Comparison of ENCODE assay signal across 2 cellular contexts in the genomic region with DNA sequence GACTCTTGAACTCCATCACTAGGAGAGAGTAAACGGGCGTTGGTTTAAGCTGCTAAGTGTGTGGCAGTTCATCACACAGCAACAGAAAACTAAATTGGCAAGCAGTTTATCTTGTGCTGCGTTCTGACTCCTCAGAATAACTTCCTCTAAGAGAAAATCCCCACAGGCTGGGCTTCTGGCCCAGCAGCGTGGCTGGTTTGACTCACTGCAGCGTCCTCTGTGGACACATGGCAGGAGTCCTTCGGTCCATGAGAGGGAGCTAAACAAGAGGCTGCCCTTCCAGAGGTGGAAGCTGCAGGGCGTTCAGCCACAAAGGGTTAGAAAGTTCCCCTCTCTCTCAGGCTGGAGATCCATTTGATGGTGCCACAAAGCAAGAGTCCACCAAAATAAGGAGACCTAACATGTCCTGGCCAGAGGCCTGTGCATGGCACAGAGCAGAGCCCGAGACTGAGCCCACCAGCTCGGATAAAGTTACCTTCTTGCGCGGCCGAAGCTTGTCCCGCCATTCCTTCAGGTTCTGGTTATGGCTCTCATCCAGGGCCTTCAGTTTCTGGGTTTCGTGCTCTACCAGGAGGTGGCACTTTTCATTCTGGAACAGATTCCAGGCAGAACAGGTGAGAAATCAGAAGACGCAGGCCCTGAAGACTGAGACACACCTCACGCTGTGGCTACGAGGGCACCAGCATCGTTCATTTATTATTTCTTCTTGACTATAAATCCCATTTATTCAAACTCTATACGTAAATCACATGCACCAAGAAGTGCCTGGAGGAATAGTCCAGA.
TF ChIP-seq lines count a peak whose summit lies in the region.

No MANE protein-coding gene starts in this region.

TF ChIP-seq in GM23338, 12 proteins besides CTCF, POLR2A, EP300 and RAD21 (continues in another document):
- TF ChIP-seq EZH2 (IDR thresholded peaks at IDR 0.05; ENCODE audit: low read depth, unreplicated experiment) = no peak
- no peak for TF ChIP-seq EZH2phosphoT487 (IDR thresholded peaks at IDR 0.05; ENCODE audit: unreplicated experiment)
- no peak for TF ChIP-seq STAT1 (IDR thresholded peaks at IDR 0.05; ENCODE audit: unreplicated experiment)
- TF ChIP-seq JUNB (IDR thresholded peaks at IDR 0.05; ENCODE audit: unreplicated experiment) = no peak
- TF ChIP-seq ZNF331 (CRISPR knock-in tag; IDR thresholded peaks at IDR 0.05; ENCODE audit: low read depth) = no peak
- no peak for TF ChIP-seq ZNF114 (CRISPR knock-in tag; IDR thresholded peaks at IDR 0.05)
- TF ChIP-seq, protein P1, sequence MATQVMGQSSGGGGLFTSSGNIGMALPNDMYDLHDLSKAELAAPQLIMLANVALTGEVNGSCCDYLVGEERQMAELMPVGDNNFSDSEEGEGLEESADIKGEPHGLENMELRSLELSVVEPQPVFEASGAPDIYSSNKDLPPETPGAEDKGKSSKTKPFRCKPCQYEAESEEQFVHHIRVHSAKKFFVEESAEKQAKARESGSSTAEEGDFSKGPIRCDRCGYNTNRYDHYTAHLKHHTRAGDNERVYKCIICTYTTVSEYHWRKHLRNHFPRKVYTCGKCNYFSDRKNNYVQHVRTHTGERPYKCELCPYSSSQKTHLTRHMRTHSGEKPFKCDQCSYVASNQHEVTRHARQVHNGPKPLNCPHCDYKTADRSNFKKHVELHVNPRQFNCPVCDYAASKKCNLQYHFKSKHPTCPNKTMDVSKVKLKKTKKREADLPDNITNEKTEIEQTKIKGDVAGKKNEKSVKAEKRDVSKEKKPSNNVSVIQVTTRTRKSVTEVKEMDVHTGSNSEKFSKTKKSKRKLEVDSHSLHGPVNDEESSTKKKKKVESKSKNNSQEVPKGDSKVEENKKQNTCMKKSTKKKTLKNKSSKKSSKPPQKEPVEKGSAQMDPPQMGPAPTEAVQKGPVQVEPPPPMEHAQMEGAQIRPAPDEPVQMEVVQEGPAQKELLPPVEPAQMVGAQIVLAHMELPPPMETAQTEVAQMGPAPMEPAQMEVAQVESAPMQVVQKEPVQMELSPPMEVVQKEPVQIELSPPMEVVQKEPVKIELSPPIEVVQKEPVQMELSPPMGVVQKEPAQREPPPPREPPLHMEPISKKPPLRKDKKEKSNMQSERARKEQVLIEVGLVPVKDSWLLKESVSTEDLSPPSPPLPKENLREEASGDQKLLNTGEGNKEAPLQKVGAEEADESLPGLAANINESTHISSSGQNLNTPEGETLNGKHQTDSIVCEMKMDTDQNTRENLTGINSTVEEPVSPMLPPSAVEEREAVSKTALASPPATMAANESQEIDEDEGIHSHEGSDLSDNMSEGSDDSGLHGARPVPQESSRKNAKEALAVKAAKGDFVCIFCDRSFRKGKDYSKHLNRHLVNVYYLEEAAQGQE (IDR thresholded peaks at IDR 0.05; ENCODE audit: unreplicated experiment) = no peak
- no peak for TF ChIP-seq CREB1 (CRISPR knock-in tag; IDR thresholded peaks at IDR 0.05; ENCODE audit: low read depth)
- no peak for TF ChIP-seq POLR2AphosphoS5 (IDR thresholded peaks at IDR 0.05; ENCODE audit: low read depth)
- TF ChIP-seq, protein P2, sequence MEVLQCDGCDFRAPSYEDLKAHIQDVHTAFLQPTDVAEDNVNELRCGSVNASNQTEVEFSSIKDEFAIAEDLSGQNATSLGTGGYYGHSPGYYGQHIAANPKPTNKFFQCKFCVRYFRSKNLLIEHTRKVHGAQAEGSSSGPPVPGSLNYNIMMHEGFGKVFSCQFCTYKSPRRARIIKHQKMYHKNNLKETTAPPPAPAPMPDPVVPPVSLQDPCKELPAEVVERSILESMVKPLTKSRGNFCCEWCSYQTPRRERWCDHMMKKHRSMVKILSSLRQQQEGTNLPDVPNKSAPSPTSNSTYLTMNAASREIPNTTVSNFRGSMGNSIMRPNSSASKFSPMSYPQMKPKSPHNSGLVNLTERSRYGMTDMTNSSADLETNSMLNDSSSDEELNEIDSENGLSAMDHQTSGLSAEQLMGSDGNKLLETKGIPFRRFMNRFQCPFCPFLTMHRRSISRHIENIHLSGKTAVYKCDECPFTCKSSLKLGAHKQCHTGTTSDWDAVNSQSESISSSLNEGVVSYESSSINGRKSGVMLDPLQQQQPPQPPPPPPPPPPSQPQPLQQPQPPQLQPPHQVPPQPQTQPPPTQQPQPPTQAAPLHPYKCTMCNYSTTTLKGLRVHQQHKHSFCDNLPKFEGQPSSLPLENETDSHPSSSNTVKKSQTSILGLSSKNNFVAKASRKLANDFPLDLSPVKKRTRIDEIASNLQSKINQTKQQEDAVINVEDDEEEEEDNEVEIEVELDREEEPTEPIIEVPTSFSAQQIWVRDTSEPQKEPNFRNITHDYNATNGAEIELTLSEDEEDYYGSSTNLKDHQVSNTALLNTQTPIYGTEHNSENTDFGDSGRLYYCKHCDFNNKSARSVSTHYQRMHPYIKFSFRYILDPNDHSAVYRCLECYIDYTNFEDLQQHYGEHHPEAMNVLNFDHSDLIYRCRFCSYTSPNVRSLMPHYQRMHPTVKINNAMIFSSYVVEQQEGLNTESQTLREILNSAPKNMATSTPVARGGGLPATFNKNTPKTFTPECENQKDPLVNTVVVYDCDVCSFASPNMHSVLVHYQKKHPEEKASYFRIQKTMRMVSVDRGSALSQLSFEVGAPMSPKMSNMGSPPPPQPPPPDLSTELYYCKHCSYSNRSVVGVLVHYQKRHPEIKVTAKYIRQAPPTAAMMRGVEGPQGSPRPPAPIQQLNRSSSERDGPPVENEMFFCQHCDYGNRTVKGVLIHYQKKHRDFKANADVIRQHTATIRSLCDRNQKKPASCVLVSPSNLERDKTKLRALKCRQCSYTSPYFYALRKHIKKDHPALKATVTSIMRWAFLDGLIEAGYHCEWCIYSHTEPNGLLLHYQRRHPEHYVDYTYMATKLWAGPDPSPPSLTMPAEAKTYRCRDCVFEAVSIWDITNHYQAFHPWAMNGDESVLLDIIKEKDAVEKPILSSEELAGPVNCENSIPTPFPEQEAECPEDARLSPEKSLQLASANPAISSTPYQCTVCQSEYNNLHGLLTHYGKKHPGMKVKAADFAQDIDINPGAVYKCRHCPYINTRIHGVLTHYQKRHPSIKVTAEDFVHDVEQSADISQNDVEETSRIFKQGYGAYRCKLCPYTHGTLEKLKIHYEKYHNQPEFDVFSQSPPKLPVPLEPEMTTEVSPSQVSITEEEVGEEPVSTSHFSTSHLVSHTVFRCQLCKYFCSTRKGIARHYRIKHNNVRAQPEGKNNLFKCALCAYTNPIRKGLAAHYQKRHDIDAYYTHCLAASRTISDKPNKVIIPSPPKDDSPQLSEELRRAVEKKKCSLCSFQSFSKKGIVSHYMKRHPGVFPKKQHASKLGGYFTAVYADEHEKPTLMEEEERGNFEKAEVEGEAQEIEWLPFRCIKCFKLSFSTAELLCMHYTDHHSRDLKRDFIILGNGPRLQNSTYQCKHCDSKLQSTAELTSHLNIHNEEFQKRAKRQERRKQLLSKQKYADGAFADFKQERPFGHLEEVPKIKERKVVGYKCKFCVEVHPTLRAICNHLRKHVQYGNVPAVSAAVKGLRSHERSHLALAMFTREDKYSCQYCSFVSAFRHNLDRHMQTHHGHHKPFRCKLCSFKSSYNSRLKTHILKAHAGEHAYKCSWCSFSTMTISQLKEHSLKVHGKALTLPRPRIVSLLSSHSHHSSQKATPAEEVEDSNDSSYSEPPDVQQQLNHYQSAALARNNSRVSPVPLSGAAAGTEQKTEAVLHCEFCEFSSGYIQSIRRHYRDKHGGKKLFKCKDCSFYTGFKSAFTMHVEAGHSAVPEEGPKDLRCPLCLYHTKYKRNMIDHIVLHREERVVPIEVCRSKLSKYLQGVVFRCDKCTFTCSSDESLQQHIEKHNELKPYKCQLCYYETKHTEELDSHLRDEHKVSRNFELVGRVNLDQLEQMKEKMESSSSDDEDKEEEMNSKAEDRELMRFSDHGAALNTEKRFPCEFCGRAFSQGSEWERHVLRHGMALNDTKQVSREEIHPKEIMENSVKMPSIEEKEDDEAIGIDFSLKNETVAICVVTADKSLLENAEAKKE (CRISPR knock-in tag; IDR thresholded peaks at IDR 0.05) = no peak

TF ChIP-seq in K562, 482 proteins besides CTCF, POLR2A, EP300 and RAD21 (continues in another document):
- TF ChIP-seq ZNF282 (CRISPR knock-in tag; IDR thresholded peaks at IDR 0.05) = no peak
- no peak for TF ChIP-seq POLR2AphosphoS2 (IDR thresholded peaks at IDR 0.05; ENCODE audit: low read length)
- TF ChIP-seq, protein P3, sequence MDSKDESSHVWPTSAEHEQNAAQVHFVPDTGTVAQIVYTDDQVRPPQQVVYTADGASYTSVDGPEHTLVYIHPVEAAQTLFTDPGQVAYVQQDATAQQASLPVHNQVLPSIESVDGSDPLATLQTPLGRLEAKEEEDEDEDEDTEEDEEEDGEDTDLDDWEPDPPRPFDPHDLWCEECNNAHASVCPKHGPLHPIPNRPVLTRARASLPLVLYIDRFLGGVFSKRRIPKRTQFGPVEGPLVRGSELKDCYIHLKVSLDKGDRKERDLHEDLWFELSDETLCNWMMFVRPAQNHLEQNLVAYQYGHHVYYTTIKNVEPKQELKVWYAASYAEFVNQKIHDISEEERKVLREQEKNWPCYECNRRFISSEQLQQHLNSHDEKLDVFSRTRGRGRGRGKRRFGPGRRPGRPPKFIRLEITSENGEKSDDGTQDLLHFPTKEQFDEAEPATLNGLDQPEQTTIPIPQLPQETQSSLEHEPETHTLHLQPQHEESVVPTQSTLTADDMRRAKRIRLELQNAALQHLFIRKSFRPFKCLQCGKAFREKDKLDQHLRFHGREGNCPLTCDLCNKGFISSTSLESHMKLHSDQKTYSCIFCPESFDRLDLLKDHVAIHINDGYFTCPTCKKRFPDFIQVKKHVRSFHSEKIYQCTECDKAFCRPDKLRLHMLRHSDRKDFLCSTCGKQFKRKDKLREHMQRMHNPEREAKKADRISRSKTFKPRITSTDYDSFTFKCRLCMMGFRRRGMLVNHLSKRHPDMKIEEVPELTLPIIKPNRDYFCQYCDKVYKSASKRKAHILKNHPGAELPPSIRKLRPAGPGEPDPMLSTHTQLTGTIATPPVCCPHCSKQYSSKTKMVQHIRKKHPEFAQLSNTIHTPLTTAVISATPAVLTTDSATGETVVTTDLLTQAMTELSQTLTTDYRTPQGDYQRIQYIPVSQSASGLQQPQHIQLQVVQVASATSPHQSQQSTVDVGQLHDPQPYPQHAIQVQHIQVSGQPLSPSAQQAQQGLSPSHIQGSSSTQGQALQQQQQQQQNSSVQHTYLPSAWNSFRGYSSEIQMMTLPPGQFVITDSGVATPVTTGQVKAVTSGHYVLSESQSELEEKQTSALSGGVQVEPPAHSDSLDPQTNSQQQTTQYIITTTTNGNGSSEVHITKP (IDR thresholded peaks at IDR 0.05; ENCODE audit: partially characterized antibody) = no peak
- TF ChIP-seq, protein P4, sequence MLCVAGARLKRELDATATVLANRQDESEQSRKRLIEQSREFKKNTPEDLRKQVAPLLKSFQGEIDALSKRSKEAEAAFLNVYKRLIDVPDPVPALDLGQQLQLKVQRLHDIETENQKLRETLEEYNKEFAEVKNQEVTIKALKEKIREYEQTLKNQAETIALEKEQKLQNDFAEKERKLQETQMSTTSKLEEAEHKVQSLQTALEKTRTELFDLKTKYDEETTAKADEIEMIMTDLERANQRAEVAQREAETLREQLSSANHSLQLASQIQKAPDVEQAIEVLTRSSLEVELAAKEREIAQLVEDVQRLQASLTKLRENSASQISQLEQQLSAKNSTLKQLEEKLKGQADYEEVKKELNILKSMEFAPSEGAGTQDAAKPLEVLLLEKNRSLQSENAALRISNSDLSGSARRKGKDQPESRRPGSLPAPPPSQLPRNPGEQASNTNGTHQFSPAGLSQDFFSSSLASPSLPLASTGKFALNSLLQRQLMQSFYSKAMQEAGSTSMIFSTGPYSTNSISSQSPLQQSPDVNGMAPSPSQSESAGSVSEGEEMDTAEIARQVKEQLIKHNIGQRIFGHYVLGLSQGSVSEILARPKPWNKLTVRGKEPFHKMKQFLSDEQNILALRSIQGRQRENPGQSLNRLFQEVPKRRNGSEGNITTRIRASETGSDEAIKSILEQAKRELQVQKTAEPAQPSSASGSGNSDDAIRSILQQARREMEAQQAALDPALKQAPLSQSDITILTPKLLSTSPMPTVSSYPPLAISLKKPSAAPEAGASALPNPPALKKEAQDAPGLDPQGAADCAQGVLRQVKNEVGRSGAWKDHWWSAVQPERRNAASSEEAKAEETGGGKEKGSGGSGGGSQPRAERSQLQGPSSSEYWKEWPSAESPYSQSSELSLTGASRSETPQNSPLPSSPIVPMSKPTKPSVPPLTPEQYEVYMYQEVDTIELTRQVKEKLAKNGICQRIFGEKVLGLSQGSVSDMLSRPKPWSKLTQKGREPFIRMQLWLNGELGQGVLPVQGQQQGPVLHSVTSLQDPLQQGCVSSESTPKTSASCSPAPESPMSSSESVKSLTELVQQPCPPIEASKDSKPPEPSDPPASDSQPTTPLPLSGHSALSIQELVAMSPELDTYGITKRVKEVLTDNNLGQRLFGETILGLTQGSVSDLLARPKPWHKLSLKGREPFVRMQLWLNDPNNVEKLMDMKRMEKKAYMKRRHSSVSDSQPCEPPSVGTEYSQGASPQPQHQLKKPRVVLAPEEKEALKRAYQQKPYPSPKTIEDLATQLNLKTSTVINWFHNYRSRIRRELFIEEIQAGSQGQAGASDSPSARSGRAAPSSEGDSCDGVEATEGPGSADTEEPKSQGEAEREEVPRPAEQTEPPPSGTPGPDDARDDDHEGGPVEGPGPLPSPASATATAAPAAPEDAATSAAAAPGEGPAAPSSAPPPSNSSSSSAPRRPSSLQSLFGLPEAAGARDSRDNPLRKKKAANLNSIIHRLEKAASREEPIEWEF (CRISPR knock-in tag; IDR thresholded peaks at IDR 0.05) = no peak
- no peak for TF ChIP-seq TEAD2 (tag; IDR thresholded peaks at IDR 0.05)
- no peak for TF ChIP-seq ARID2 (IDR thresholded peaks at IDR 0.05)
- TF ChIP-seq, protein P5, sequence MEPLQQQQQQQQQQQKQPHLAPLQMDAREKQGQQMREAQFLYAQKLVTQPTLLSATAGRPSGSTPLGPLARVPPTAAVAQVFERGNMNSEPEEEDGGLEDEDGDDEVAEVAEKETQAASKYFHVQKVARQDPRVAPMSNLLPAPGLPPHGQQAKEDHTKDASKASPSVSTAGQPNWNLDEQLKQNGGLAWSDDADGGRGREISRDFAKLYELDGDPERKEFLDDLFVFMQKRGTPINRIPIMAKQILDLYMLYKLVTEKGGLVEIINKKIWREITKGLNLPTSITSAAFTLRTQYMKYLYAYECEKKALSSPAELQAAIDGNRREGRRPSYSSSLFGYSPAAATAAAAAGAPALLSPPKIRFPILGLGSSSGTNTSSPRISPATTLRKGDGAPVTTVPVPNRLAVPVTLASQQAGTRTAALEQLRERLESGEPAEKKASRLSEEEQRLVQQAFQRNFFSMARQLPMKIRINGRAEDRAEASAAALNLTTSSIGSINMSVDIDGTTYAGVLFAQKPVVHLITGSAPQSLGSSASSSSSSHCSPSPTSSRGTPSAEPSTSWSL (CRISPR knock-in tag; IDR thresholded peaks at IDR 0.05; ENCODE audit: borderline replicate concordance) = no peak
- TF ChIP-seq HMGN3 (IDR thresholded peaks at IDR 0.05; ENCODE audit: borderline replicate concordance, extremely low read depth, insufficient read length, low read depth, low read length) = no peak
- no peak for TF ChIP-seq HCFC1 (IDR thresholded peaks at IDR 0.05; ENCODE audit: low read depth, low read length)
- no peak for TF ChIP-seq RB1 (IDR thresholded peaks at IDR 0.05; ENCODE audit: low read depth)
- no peak for TF ChIP-seq TFAM (CRISPR knock-in tag; conservative IDR thresholded peaks at IDR 0.05)
- TF ChIP-seq, protein P6, sequence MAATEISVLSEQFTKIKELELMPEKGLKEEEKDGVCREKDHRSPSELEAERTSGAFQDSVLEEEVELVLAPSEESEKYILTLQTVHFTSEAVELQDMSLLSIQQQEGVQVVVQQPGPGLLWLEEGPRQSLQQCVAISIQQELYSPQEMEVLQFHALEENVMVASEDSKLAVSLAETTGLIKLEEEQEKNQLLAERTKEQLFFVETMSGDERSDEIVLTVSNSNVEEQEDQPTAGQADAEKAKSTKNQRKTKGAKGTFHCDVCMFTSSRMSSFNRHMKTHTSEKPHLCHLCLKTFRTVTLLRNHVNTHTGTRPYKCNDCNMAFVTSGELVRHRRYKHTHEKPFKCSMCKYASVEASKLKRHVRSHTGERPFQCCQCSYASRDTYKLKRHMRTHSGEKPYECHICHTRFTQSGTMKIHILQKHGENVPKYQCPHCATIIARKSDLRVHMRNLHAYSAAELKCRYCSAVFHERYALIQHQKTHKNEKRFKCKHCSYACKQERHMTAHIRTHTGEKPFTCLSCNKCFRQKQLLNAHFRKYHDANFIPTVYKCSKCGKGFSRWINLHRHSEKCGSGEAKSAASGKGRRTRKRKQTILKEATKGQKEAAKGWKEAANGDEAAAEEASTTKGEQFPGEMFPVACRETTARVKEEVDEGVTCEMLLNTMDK (IDR thresholded peaks at IDR 0.05; ENCODE audit: borderline replicate concordance, insufficient read depth, low read depth, low read length, poor library complexity, severe bottlenecking) = no peak
- TF ChIP-seq ZKSCAN1 (IDR thresholded peaks at IDR 0.05; ENCODE audit: low read depth, low read length) = no peak
